8 cellular contexts compared by ENCODE assay signal in the genomic region with DNA sequence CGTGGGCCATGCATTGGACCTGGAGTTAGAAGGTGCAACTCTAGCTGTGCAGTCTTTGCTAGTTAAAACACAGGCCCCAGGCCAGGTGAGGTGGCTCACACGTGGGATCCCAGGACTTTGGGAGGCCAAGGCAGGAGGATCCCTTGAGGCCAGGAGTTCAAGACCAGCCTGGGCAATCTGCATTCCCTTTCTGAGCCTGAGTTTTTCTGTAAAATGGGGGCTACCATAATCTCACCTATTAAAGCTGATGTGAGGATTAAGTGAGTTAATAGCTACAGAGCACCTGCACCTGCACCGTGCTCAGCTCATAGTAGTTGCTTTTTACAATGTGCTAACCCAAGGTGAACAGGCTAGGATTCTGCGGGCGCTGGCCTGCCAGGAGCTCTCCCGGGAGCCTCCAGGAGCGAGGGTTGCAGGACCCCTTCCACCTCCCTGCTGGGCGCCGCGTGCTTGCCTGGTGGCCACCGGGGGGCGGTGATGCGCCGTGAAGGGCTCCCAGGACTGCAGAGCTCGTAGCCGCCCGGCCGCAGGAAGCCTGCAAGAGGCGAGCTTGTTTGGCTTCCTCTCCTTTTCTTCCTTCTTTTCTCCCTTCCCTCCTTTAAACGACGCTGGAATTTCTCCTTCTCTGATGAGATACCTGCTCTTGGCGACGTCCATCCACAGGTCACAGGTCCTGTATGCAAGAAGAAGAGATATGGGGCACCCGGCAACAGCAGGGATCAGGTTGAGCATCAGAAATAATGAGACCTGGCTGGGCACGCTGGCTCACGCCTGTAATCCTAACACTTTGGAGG. TPM values are rescaled to one million over a fixed set of nuclear protein-coding genes. Genes with fewer than 3 reads are reported as not detected.
DNase-seq lines count a peak whose midpoint lies in the region; ATAC-seq lines count a peak whose summit lies in the region.

No MANE protein-coding gene starts in this region.

- H3K27me3 Mint-ChIP-seq in activated CD4-positive, alpha-beta T cell treated with anti-CD3 and anti-CD28 coated beads, Interleukin-2, amount 10 ng/mL, durations not matched to agents 7 days and 5 days, result no peaks in the 10 kb centered on the region
- peaks cover 9% of the 10 kb centered on the region for H3K27me3 Mint-ChIP-seq in stimulated activated memory B cell treated with anti-CD40 and anti-IgM and Interleukin-4, amounts not matched to agents 10 μg/mL and 1 μg/mL and 100 μg/mL, for 72 hours

- peaks cover 3% of the 10 kb centered on the region for H3K4me1 Mint-ChIP-seq in activated CD4-positive, alpha-beta T cell treated with anti-CD3 and anti-CD28 coated beads, Interleukin-2, amount 10 ng/mL, durations not matched to agents 7 days and 5 days
- peaks cover 6% of the 10 kb centered on the region for H3K4me1 Mint-ChIP-seq in stimulated activated memory B cell treated with anti-CD40 and anti-IgM and Interleukin-4, amounts not matched to agents 10 μg/mL and 1 μg/mL and 100 μg/mL, for 72 hours

- peak; percentile 64 for ATAC-seq in stimulated activated memory B cell treated with anti-CD40 and anti-IgM and Interleukin-4, amounts not matched to agents 10 μg/mL and 1 μg/mL and 100 μg/mL, for 72 hours
- no peak for ATAC-seq in GM21576 (IDR thresholded peaks at IDR 0.05; ENCODE audit: unreplicated experiment)

- POLR2A ChIA-PET in activated CD4-positive, alpha-beta T cell treated with anti-CD3 and anti-CD28 coated beads, Interleukin-2, amount 10 ng/mL, durations not matched to agents 7 days and 5 days (lab: Charles Lee), result no interaction called here

- H3K27ac Mint-ChIP-seq in activated CD4-positive, alpha-beta T cell treated with anti-CD3 and anti-CD28 coated beads, Interleukin-2, amount 10 ng/mL, durations not matched to agents 7 days and 5 days, result no peak overlapping the region
- H3K27ac Mint-ChIP-seq in stimulated activated memory B cell treated with anti-CD40 and anti-IgM and Interleukin-4, amounts not matched to agents 10 μg/mL and 1 μg/mL and 100 μg/mL, for 72 hours, result no peak overlapping the region

- peaks cover 19% of the 10 kb centered on the region for H3K9me3 Mint-ChIP-seq in activated CD4-positive, alpha-beta T cell treated with anti-CD3 and anti-CD28 coated beads, Interleukin-2, amount 10 ng/mL, durations not matched to agents 7 days and 5 days
- H3K9me3 Mint-ChIP-seq in stimulated activated memory B cell treated with anti-CD40 and anti-IgM and Interleukin-4, amounts not matched to agents 10 μg/mL and 1 μg/mL and 100 μg/mL, for 72 hours, result peaks cover 19% of the 10 kb centered on the region

- DNase-seq in EH (ENCODE audit: low read depth) (peak; percentile 63), NAMALWA (ENCODE audit: low spot score) (peak; percentile 27), dermis microvascular lymphatic vessel endothelial cell (ENCODE audit: low read depth in 2 of 2) (peak; percentile 10 to 57), mucosa of gallbladder (ENCODE audit: low spot score) (peak; percentile 46), SW 1271 (lab: John Stamatoyannopoulos, UW) (no peak)
- peak; percentile 57 for DNase-seq in activated CD4-positive, alpha-beta T cell treated with anti-CD3 and anti-CD28 coated beads, Interleukin-2, amount 10 ng/mL, durations not matched to agents 7 days and 5 days

- H3K4me3 Mint-ChIP-seq in activated CD4-positive, alpha-beta T cell treated with anti-CD3 and anti-CD28 coated beads, Interleukin-2, amount 10 ng/mL, durations not matched to agents 7 days and 5 days, result no peak overlapping the region
- no peak overlapping the region for H3K4me3 Mint-ChIP-seq in stimulated activated memory B cell treated with anti-CD40 and anti-IgM and Interleukin-4, amounts not matched to agents 10 μg/mL and 1 μg/mL and 100 μg/mL, for 72 hours

- H3K36me3 Mint-ChIP-seq in activated CD4-positive, alpha-beta T cell treated with anti-CD3 and anti-CD28 coated beads, Interleukin-2, amount 10 ng/mL, durations not matched to agents 7 days and 5 days (ENCODE audit: low read depth), result peaks cover 9% of the 10 kb centered on the region
- peaks cover 23% of the 10 kb centered on the region for H3K36me3 Mint-ChIP-seq in stimulated activated memory B cell treated with anti-CD40 and anti-IgM and Interleukin-4, amounts not matched to agents 10 μg/mL and 1 μg/mL and 100 μg/mL, for 72 hours

- CTCF ChIA-PET in activated CD4-positive, alpha-beta T cell treated with anti-CD3 and anti-CD28 coated beads, Interleukin-2, amount 10 ng/mL, durations not matched to agents 7 days and 5 days (lab: Charles Lee), result interaction anchor here (0.5 to 1.9 kb wide), 21 partner anchors 9 to 679 kb away, joined by 3 to 16 read pairs (median 3); no protein-coding TSS in a partner anchor

RNA-seq across cellular contexts. Expression of gene ZFP90, which starts 51.3 kb away (rescaled TPM):
- total RNA-seq in activated CD4-positive, alpha-beta T cell treated with anti-CD3 and anti-CD28 coated beads, Interleukin-2, amount 10 ng/mL, durations not matched to agents 7 days and 5 days, result 10 to 100 TPM; 36.0 to 37.8 TPM
- total RNA-seq in dermis microvascular lymphatic vessel endothelial cell, result 11.2 and 15.2 TPM in 2 replicates
- 24.2 TPM for total RNA-seq in mucosa of gallbladder

RNA-seq across cellular contexts. Expression of gene CDH3, which starts 54.7 kb away (rescaled TPM):
- under 1 TPM in 1 of 2 experiments, not detected in 1; 0.31 TPM for total RNA-seq in activated CD4-positive, alpha-beta T cell treated with anti-CD3 and anti-CD28 coated beads, Interleukin-2, amount 10 ng/mL, durations not matched to agents 7 days and 5 days
- total RNA-seq in dermis microvascular lymphatic vessel endothelial cell, result under 0.01 TPM in 1 of 2 replicates, not detected in the other
- 0.81 TPM for total RNA-seq in mucosa of gallbladder

Comparison
In these comparisons a context has a peak if more than half of its experiments do, and no peak if none do; other contexts are left out.
1. DNase-seq: peak in EH (single experiment), NAMALWA (single experiment), activated CD4-positive, alpha-beta T cell treated with anti-CD3 and anti-CD28 coated beads, Interleukin-2, amount 10 ng/mL, durations not matched to agents 7 days and 5 days (single experiment), dermis microvascular lymphatic vessel endothelial cell (2 of 2) and mucosa of gallbladder (single experiment); none in SW 1271 (0 of 2).